Comparison of ENCODE assay signal across 9 cellular contexts in the genomic region with DNA sequence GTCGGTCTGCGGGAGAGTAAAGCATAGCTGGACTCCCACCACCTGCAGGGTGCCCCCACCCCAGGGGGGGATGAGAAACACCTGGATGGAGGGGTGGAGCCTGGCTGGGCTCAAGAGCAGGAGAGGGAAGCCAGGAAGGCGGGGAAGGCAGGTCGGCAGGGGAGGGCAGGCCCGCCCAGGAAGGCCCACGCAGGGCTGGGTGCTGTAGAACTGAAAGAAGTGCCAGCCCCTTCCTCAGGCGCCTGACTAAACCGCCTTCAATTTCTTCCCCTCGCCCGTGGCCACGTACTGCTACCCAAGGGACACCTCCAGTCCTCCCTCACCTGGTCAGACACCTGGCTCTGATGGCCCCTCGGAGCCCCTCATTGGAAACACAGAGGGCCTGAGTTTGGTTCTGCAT.
DNase-seq lines count a peak whose midpoint lies in the region; ATAC-seq and TF ChIP-seq lines count a peak whose summit lies in the region.
"Had no signal": no experiment of that assay in that cellular context is flagged by ENCODE, and none has a peak within 500 bp of the region (broad histone marks: within the 10 kb centered on the region; RNA-seq: fewer than 3 reads in every experiment).

No MANE protein-coding gene starts in this region.

- H3K9me3 ChIP-seq in colonic mucosa, result no peaks in the 10 kb centered on the region

- H3K27ac Mint-ChIP-seq in natural killer cell (peak overlapping the region; percentile 45 to 75), nephron progenitor cell (peak overlapping the region; percentile 86)
- peak overlapping the region in 1 of 2 donors; percentile 93 for H3K27ac Mint-ChIP-seq in natural killer cell treated with Interleukin-12 subunit alpha and Interleukin-12 subunit beta and Interleukin-15 and Interleukin-18, amount 100 ng/mL, for 72 hours

- H3K36me3 Mint-ChIP-seq in natural killer cell, result no peaks in the 10 kb centered on the region
- no peaks in the 10 kb centered on the region for H3K36me3 Mint-ChIP-seq in natural killer cell treated with Interleukin-12 subunit alpha and Interleukin-12 subunit beta and Interleukin-15 and Interleukin-18, amount 100 ng/mL, for 72 hours
- peaks cover under 1% of the 10 kb centered on the region for H3K36me3 Mint-ChIP-seq in nephron progenitor cell (ENCODE audit: low read depth)

- no peaks in the 10 kb centered on the region for H3K27me3 Mint-ChIP-seq in natural killer cell (ENCODE audit: low read depth in 2 of 2)
- no peaks in the 10 kb centered on the region for H3K27me3 Mint-ChIP-seq in natural killer cell treated with Interleukin-12 subunit alpha and Interleukin-12 subunit beta and Interleukin-15 and Interleukin-18, amount 100 ng/mL, for 72 hours
- H3K27me3 Mint-ChIP-seq in nephron progenitor cell (ENCODE audit: low read depth, poor library complexity), result no peaks in the 10 kb centered on the region

- H3K27me3 ChIP-seq in colonic mucosa, result no peaks in the 10 kb centered on the region

- peaks cover 10% of the 10 kb centered on the region for H3K4me1 ChIP-seq in colonic mucosa

- DNase-seq in natural killer cell, result no peak
- DNase-seq in natural killer cell treated with Interleukin-12 subunit alpha and Interleukin-12 subunit beta and Interleukin-15 and Interleukin-18, amount 100 ng/mL, for 72 hours (ENCODE audit: low spot score), result no peak
- DNase-seq in colonic mucosa, result no peak
- no peak for DNase-seq in nephron progenitor cell
- DNase-seq in SIG-M5 (lab: John Stamatoyannopoulos, UW), result no peak
- no peak for DNase-seq in activated CD8-positive, alpha-beta memory T cell treated with anti-CD3 and anti-CD28 coated beads, Interleukin-2, amount 50 U/mL, for 48 hours
- no peak for DNase-seq in GF-D8 (lab: John Stamatoyannopoulos, UW)

- H3K9me3 Mint-ChIP-seq in natural killer cell (no peaks in the 10 kb centered on the region), nephron progenitor cell (peaks cover 6% of the 10 kb centered on the region)
- H3K9me3 Mint-ChIP-seq in natural killer cell treated with Interleukin-12 subunit alpha and Interleukin-12 subunit beta and Interleukin-15 and Interleukin-18, amount 100 ng/mL, for 72 hours, result no peaks in the 10 kb centered on the region

- H3K36me3 ChIP-seq in colonic mucosa, result no peaks in the 10 kb centered on the region

- intact Hi-C loops in natural killer cell (cut with micrococcal nuclease) (no loop called here), colonic mucosa (cut with DNase I) (no loop called here)

- H3K4me3 ChIP-seq in colonic mucosa, result no peak overlapping the region

- H3K4me1 Mint-ChIP-seq in natural killer cell, result peaks cover 76 to 88% of the 10 kb centered on the region in 2 donors
- H3K4me1 Mint-ChIP-seq in natural killer cell treated with Interleukin-12 subunit alpha and Interleukin-12 subunit beta and Interleukin-15 and Interleukin-18, amount 100 ng/mL, for 72 hours (ENCODE audit: low read depth in 2 of 2), result peaks cover 61 to 63% of the 10 kb centered on the region in 2 donors
- peaks cover 94% of the 10 kb centered on the region for H3K4me1 Mint-ChIP-seq in nephron progenitor cell

- H3K4me3 Mint-ChIP-seq in natural killer cell (no peak overlapping the region), nephron progenitor cell (no peak overlapping the region)
- H3K4me3 Mint-ChIP-seq in natural killer cell treated with Interleukin-12 subunit alpha and Interleukin-12 subunit beta and Interleukin-15 and Interleukin-18, amount 100 ng/mL, for 72 hours, result no peak overlapping the region

- no peak for ATAC-seq in natural killer cell
- no peak for ATAC-seq in natural killer cell treated with Interleukin-12 subunit alpha and Interleukin-12 subunit beta and Interleukin-15 and Interleukin-18, amount 100 ng/mL, for 72 hours
- no peak for ATAC-seq in HG03159 (IDR thresholded peaks at IDR 0.05; ENCODE audit: unreplicated experiment)

- H3K27ac ChIP-seq in colonic mucosa, result peak overlapping the region; percentile 10
- H3K27ac ChIP-seq: RWPE1 had no signal

- TF ChIP-seq CTCF in natural killer cell (IDR thresholded peaks at IDR 0.05), result no peak
- TF ChIP-seq CTCF in colonic mucosa (IDR thresholded peaks at IDR 0.05), result no peak
- no peak for TF ChIP-seq CTCF in nephron progenitor cell (IDR thresholded peaks at IDR 0.05)

- peak overlapping the region in 1 of 2 donors; percentile 16 for H3K9ac ChIP-seq in colonic mucosa (ENCODE audit: low read depth in 2 of 2, low read length in 2 of 2)
